In genomic region chr13:74062933-74063332, GRCh38 we compare ENCODE assay signal across 8 cellular contexts.
DNase-seq lines count a peak whose midpoint lies in the region; ATAC-seq lines count a peak whose summit lies in the region.

No MANE protein-coding gene starts in this region.

- peak overlapping the region; percentile 93 for H3K27ac Mint-ChIP-seq in activated T-cell treated with anti-CD3 and anti-CD28 coated beads, Interleukin-2, amount 50 U/mL, for 72 hours

- H3K27me3 ChIP-seq in right cardiac atrium (ENCODE audit: control insufficient read depth, insufficient read depth) = no peaks in the 10 kb centered on the region

- H3K4me3 Mint-ChIP-seq in activated T-cell treated with anti-CD3 and anti-CD28 coated beads, Interleukin-2, amount 50 U/mL, for 72 hours = peak overlapping the region; percentile 77 to 95

- H3K9me3 Mint-ChIP-seq in activated T-cell treated with anti-CD3 and anti-CD28 coated beads, Interleukin-2, amount 50 U/mL, for 72 hours = no peaks in the 10 kb centered on the region

- peaks cover 2 to 11% of the 10 kb centered on the region in 2 donors for H3K36me3 Mint-ChIP-seq in activated T-cell treated with anti-CD3 and anti-CD28 coated beads, Interleukin-2, amount 50 U/mL, for 72 hours (ENCODE audit: insufficient read depth in 2 of 2)

- H3K4me1 ChIP-seq in right cardiac atrium (ENCODE audit: control insufficient read depth, insufficient read depth, low read length) = peaks cover 5% of the 10 kb centered on the region

- 4% methylated on average over 6 of the region's 6 CpGs for WGBS in right cardiac atrium

- H3K27ac ChIP-seq in right cardiac atrium (ENCODE audit: low read length) = peak overlapping the region; percentile 95

- intact Hi-C loops in right cardiac atrium (cut with DNase I) = loop anchor here in 1 of 4 donors (10.0 kb wide), 1 partner anchor 72 kb away; the partner anchor contains the start of gene KLF12

- peak overlapping the region; percentile 56 for H3K4me3 ChIP-seq in right cardiac atrium (ENCODE audit: low read length)

- no peaks in the 10 kb centered on the region for H3K9me3 ChIP-seq in right cardiac atrium (ENCODE audit: control insufficient read depth, low read length)

- no peaks in the 10 kb centered on the region for H3K27me3 Mint-ChIP-seq in activated T-cell treated with anti-CD3 and anti-CD28 coated beads, Interleukin-2, amount 50 U/mL, for 72 hours (ENCODE audit: low read depth)

- peak; percentile 63 for ATAC-seq in GM19328 (IDR thresholded peaks at IDR 0.05; ENCODE audit: unreplicated experiment)
- ATAC-seq in HG03354 (IDR thresholded peaks at IDR 0.05; ENCODE audit: poor library complexity, severe bottlenecking, unreplicated experiment) = peak; percentile 72
- ATAC-seq in activated T-cell treated with anti-CD3 and anti-CD28 coated beads, Interleukin-2, amount 50 U/mL, for 72 hours (replicated peaks in 1 of 2) = peak; percentile 50 to 57
- ATAC-seq in right cardiac atrium = peak; percentile 94 to 95

- peak; percentile 27 for DNase-seq in AG08395 (ENCODE audit: low spot score)
- DNase-seq in activated T-cell treated with anti-CD3 and anti-CD28 coated beads, Interleukin-2, amount 50 U/mL, for 72 hours = peak; percentile 19 to 37
- peak; percentile 57 to 78 (median 69) for DNase-seq in right cardiac atrium
- DNase-seq in stimulated activated CD4-positive, alpha-beta T cell treated with anti-CD3 and anti-CD28 coated beads, Interleukin-4, amount 100 ng/mL, for 24 hours = peak; percentile 47
- DNase-seq in COLO668 (lab: John Stamatoyannopoulos, UW; ENCODE audit: unreplicated experiment) = no peak
- no peak for DNase-seq in CD1c-positive myeloid dendritic cell (ENCODE audit: extremely low spot score)

- peaks cover 73% of the 10 kb centered on the region for H3K4me1 Mint-ChIP-seq in activated T-cell treated with anti-CD3 and anti-CD28 coated beads, Interleukin-2, amount 50 U/mL, for 72 hours (ENCODE audit: low read depth)

Comparison
In these comparisons a context has a peak if more than half of its experiments do, and no peak if none do; other contexts are left out.
1. DNase-seq: peak in AG08395 (single experiment), activated T-cell treated with anti-CD3 and anti-CD28 coated beads, Interleukin-2, amount 50 U/mL, for 72 hours (2 of 2), right cardiac atrium (3 of 3) and stimulated activated CD4-positive, alpha-beta T cell treated with anti-CD3 and anti-CD28 coated beads, Interleukin-4, amount 100 ng/mL, for 24 hours (single experiment); none in COLO668 (single experiment) and CD1c-positive myeloid dendritic cell (single experiment).
2. Peak in every context shown above with its lines, with median percentiles within 50 percentile points of each other: ATAC-seq.